ENCODE assay signal across 11 cellular contexts in genomic region chr3:71466483-71466882, GRCh38.
A peak's percentile ranks its signal among the peaks of the same experiment; 100 is the strongest.
DNase-seq lines count a peak whose midpoint lies in the region; ATAC-seq, FAIRE-seq and TF ChIP-seq lines count a peak whose summit lies in the region.
"Had no signal": no experiment of that assay in that cellular context is flagged by ENCODE, and none has a peak within 500 bp of the region (broad histone marks: within the 10 kb centered on the region; RNA-seq: fewer than 3 reads in every experiment).

No MANE protein-coding gene starts in this region.

- ATAC-seq in sciatic nerve (peak; percentile 39), HG02763 (IDR thresholded peaks at IDR 0.05; ENCODE audit: unreplicated experiment) (no peak), GM21723 (IDR thresholded peaks at IDR 0.05; ENCODE audit: unreplicated experiment) (no peak), HG02571 (IDR thresholded peaks at IDR 0.05; ENCODE audit: unreplicated experiment) (no peak)

- intact Hi-C loops in sciatic nerve (cut with DNase I): no loop called here

- TF ChIP-seq CTCF in fibroblast of villous mesenchyme (IDR thresholded peaks at IDR 0.05; ENCODE audit: insufficient read depth, low read depth, low read length): no peak

- DNase-seq in H54 (ENCODE audit: insufficient read length, low spot score) (peak; percentile 26), RPMI7951 (ENCODE audit: low read depth) (peak; percentile 73), fibroblast of villous mesenchyme (ENCODE audit: low read depth) (peak; percentile 13), sciatic nerve (ENCODE audit: low spot score) (no peak)
- DNase-seq: activated CD4-positive, CD25-positive, alpha-beta regulatory T cell treated with anti-CD3 and anti-CD28 coated beads, Interleukin-2, amount 50 U/mL, for 72 hours; GF-D8; H9 had no signal

- no peak overlapping the region for H3K4me3 ChIP-seq in fibroblast of villous mesenchyme (ENCODE audit: low read depth, low read length)
- H3K4me3 ChIP-seq: coronary artery had no signal

- TF ChIP-seq POLR2A in H54 (IDR thresholded peaks at IDR 0.05; ENCODE audit: low read depth, low read length): no peak

- FAIRE-seq in H54 (lab: Jason Lieb, UNC): no peak
